Comparison of ENCODE assay signal across 13 cellular contexts in genomic region chr3:128874481-128875180, GRCh38. TPM values are rescaled to one million over a fixed set of nuclear protein-coding genes. Genes with fewer than 3 reads are reported as not detected.
DNase-seq lines count a peak whose midpoint lies in the region; ATAC-seq, FAIRE-seq and TF ChIP-seq lines count a peak whose summit lies in the region.
"Had no signal": no experiment of that assay in that cellular context is flagged by ENCODE, and none has a peak within 500 bp of the region (broad histone marks: within the 10 kb centered on the region; RNA-seq: fewer than 3 reads in every experiment).

No MANE protein-coding gene starts in this region.

- H3K9ac ChIP-seq in trophoblast cell (ENCODE audit: low read length) (no peak overlapping the region), GM23248 (no peak overlapping the region)
- H3K9ac ChIP-seq: SK-N-SH had no signal

- H3F3A ChIP-seq in GM23248 (ENCODE audit: insufficient read depth), result peaks cover 14% of the 10 kb centered on the region

- H3K4me3 ChIP-seq in right cardiac atrium (ENCODE audit: low read length) (no peak overlapping the region), bronchial epithelial cell (ENCODE audit: low read depth, low read length) (no peak overlapping the region), trophoblast cell (ENCODE audit: low read depth, low read length) (no peak overlapping the region), GM23248 (no peak overlapping the region)

- H2BK120ac ChIP-seq in trophoblast cell (ENCODE audit: insufficient read depth, low read length, poor library complexity), result no peak overlapping the region

- intact Hi-C loops in right cardiac atrium (cut with DNase I), result no loop called here
- intact Hi-C loops in cardiac septum (cut with DNase I), result loop anchor here (10.0 kb wide), 1 partner anchor 190 kb away; no protein-coding TSS in a partner anchor

- no peak overlapping the region for H3K4ac ChIP-seq in trophoblast cell (ENCODE audit: low read depth, low read length)

- no peak overlapping the region for H4K12ac ChIP-seq in trophoblast cell (ENCODE audit: low read depth, low read length)

- in situ Hi-C loops in GM23248 (cut with MboI), result no loop called here

- H3K4me2 ChIP-seq in trophoblast cell (ENCODE audit: low read length) (no peak overlapping the region), GM23248 (ENCODE audit: unreplicated experiment) (no peak overlapping the region)
- H3K4me2 ChIP-seq: SK-N-SH had no signal

- no peak overlapping the region for H3K14ac ChIP-seq in trophoblast cell (ENCODE audit: low read length)

- H3K18ac ChIP-seq in trophoblast cell (ENCODE audit: low read length), result no peak overlapping the region

- no peak overlapping the region for H2BK12ac ChIP-seq in trophoblast cell (ENCODE audit: low read length)

- H3K79me2 ChIP-seq in trophoblast cell (ENCODE audit: control insufficient read depth, insufficient read depth, low read length, poor library complexity) (peaks cover 6% of the 10 kb centered on the region), GM23248 (ENCODE audit: insufficient read depth) (peaks cover 10% of the 10 kb centered on the region)

- no peak overlapping the region for H4K91ac ChIP-seq in trophoblast cell (ENCODE audit: low read depth, low read length)

- 64% methylated on average over 3 of the region's 3 CpGs for WGBS in right cardiac atrium
- no CpG with 5 or more reads among the region's 3 CpGs for WGBS in trophoblast cell (ENCODE audit: extremely low coverage, insufficient coverage, insufficient read length)
- 22 to 38% methylated on average over 3 of the region's 3 CpGs for WGBS in GM23248 (ENCODE audit: low coverage in 1 of 2, low lambda C conversion rate in 2 of 2, missing lambda C conversion rate in 2 of 2), 2 experiments

- TF ChIP-seq CTCF in bronchial epithelial cell (IDR thresholded peaks at IDR 0.05; ENCODE audit: insufficient read depth, low read length, severe bottlenecking), result no peak

- peaks cover 10% of the 10 kb centered on the region for H3K79me1 ChIP-seq in trophoblast cell (ENCODE audit: low read length)

- H3K9me2 ChIP-seq in GM23248 (ENCODE audit: insufficient read depth), result no peaks in the 10 kb centered on the region
- H3K9me2 ChIP-seq: SK-N-SH had no signal

- H3K27me3 ChIP-seq in right cardiac atrium (ENCODE audit: control insufficient read depth, insufficient read depth) (no peaks in the 10 kb centered on the region), bronchial epithelial cell (ENCODE audit: control insufficient read depth, insufficient read depth, low read length) (no peaks in the 10 kb centered on the region), trophoblast cell (ENCODE audit: insufficient read depth, low read length) (no peaks in the 10 kb centered on the region), GM23248 (replicated peaks; ENCODE audit: insufficient read depth) (no peaks in the 10 kb centered on the region)

- no peak for ATAC-seq in right cardiac atrium

- H2AFZ ChIP-seq in trophoblast cell (ENCODE audit: insufficient read depth, low read length, poor library complexity) (no peak overlapping the region), GM23248 (no peak overlapping the region)

- FAIRE-seq in bronchial epithelial cell (lab: Jason Lieb, UNC), result peak; percentile 75
- no peak for FAIRE-seq in urothelium cell line (lab: Jason Lieb, UNC)
- FAIRE-seq: G401.6, RCC 7860 had no signal

- H3K27ac ChIP-seq in right cardiac atrium (ENCODE audit: low read length) (peak overlapping the region; percentile 44), trophoblast cell (ENCODE audit: low read depth, low read length) (no peak overlapping the region), GM23248 (no peak overlapping the region)

- no peak overlapping the region for H3K23ac ChIP-seq in trophoblast cell (ENCODE audit: low read length)

- H3K9me3 ChIP-seq in right cardiac atrium (ENCODE audit: control insufficient read depth, low read length) (no peaks in the 10 kb centered on the region), trophoblast cell (ENCODE audit: insufficient read depth, low read depth, low read length) (no peaks in the 10 kb centered on the region), GM23248 (ENCODE audit: low read depth) (no peaks in the 10 kb centered on the region)
- H3K9me3 ChIP-seq: SK-N-SH had no signal

- H3K36me3 ChIP-seq in bronchial epithelial cell (ENCODE audit: control insufficient read depth, insufficient read depth, low read length), result peaks cover 2% of the 10 kb centered on the region
- no peaks in the 10 kb centered on the region for H3K36me3 ChIP-seq in trophoblast cell (ENCODE audit: control insufficient read depth in 1 of 2, insufficient read depth in 2 of 2, low read length in 2 of 2)
- no peaks in the 10 kb centered on the region for H3K36me3 ChIP-seq in GM23248 (ENCODE audit: low read depth)

- no peak overlapping the region for H4K8ac ChIP-seq in trophoblast cell (ENCODE audit: low read depth, low read length)

- no peaks in the 10 kb centered on the region for H4K20me1 ChIP-seq in GM23248 (ENCODE audit: insufficient read depth)

- no peak overlapping the region for H2AK5ac ChIP-seq in trophoblast cell (ENCODE audit: low read length)

- DNase-seq in right cardiac atrium, result no peak
- no peak for DNase-seq in cardiac septum (ENCODE audit: low spot score)
- DNase-seq in bronchial epithelial cell (ENCODE audit: low read depth), result no peak
- DNase-seq in trophoblast cell, result peak; percentile 13 to 54
- DNase-seq in urothelium cell line (ENCODE audit: low spot score), result no peak
- no peak for DNase-seq in GM23248
- DNase-seq in activated CD8-positive, alpha-beta memory T cell treated with anti-CD3 and anti-CD28 coated beads, Interleukin-2, amount 50 U/mL, for 4 hours, result no peak
- DNase-seq: NCI-H1436; NCI-H226; NK-92 treated with Interleukin-12 subunit alpha and Interleukin-12 subunit beta, amount 100 ng/mL, for 24 hours had no signal

- H3K4me1 ChIP-seq in right cardiac atrium (ENCODE audit: control insufficient read depth, insufficient read depth, low read length) (peaks cover 4% of the 10 kb centered on the region), trophoblast cell (ENCODE audit: control insufficient read depth in 1 of 2, insufficient read depth in 2 of 2, low read length in 2 of 2) (peaks cover 7 to 8% of the 10 kb centered on the region in 2 experiments), GM23248 (ENCODE audit: insufficient read depth) (peaks cover 6% of the 10 kb centered on the region)

- H2BK5ac ChIP-seq in trophoblast cell (ENCODE audit: low read depth, low read length, poor library complexity), result no peak overlapping the region

RNA-seq across cellular contexts. Expression of gene ACAD9, which starts 4.8 kb away (rescaled TPM):
- total RNA-seq in right cardiac atrium (10 to 100 TPM; 34.7 to 42.4 (median 38.6) TPM), cardiac septum (29.3 TPM), bronchial epithelial cell (23.7 and 24.7 TPM in 2 replicates)
- polyA plus RNA-seq in right cardiac atrium (31.1 TPM), GM23248 (2016; fragmentation: Nextera tagmentation; extraction: Ambion mirVana) (29.7 and 32.9 TPM in 2 replicates)
- polyA plus RNA-seq in trophoblast cell (2013), result 26.2 and 28.2 TPM in 2 replicates
- 22.3 and 27.3 TPM in 2 replicates for total RNA-seq in GM23248 (2014; rRNA removed; shearing (Covaris generic))

Comparison
In these comparisons a context has a peak if more than half of its experiments do, and no peak if none do; other contexts are left out.
1. DNase-seq: peak in trophoblast cell (2 of 2); none in right cardiac atrium (0 of 3), cardiac septum (single experiment), bronchial epithelial cell (single experiment), urothelium cell line (single experiment), GM23248 (single experiment) and activated CD8-positive, alpha-beta memory T cell treated with anti-CD3 and anti-CD28 coated beads, Interleukin-2, amount 50 U/mL, for 4 hours (single experiment).